Comparison of ENCODE assay signal across 10 cellular contexts in genomic region chr4:169059294-169060201, GRCh38. TPM values are rescaled to one million over a fixed set of nuclear protein-coding genes. Genes with fewer than 3 reads are reported as not detected.
DNase-seq lines count a peak whose midpoint lies in the region; ATAC-seq and TF ChIP-seq lines count a peak whose summit lies in the region.
"Had no signal": no experiment of that assay in that cellular context is flagged by ENCODE, and none has a peak within 500 bp of the region (broad histone marks: within the 10 kb centered on the region; RNA-seq: fewer than 3 reads in every experiment).

No MANE protein-coding gene starts in this region.

- no peaks in the 10 kb centered on the region for H3K27me3 ChIP-seq in upper lobe of right lung

- CTCF ChIA-PET in WTC11 (lab: Charles Lee): interaction anchor here (0.9 to 1.4 kb wide), 2 partner anchors 14 to 50 kb away, joined by 3 read pairs; partner anchors contain the start of gene CBR4

- DNase-seq in WTC11 (ENCODE audit: low spot score) (no peak), fibroblast of villous mesenchyme (ENCODE audit: low read depth) (peak; percentile 59), upper lobe of right lung (no peak), NOMO-1 treated with dmso at 0.1 percent for 144 hours (lab: John Stamatoyannopoulos, UW; ENCODE audit: unreplicated experiment) (no peak), SIG-M5 (lab: John Stamatoyannopoulos, UW) (no peak)
- DNase-seq: DMS153, NCI-H1694 had no signal

- peaks cover 17% of the 10 kb centered on the region for H3K4me1 ChIP-seq in upper lobe of right lung

- H3K4me3 Mint-ChIP-seq in WTC11 (no peak overlapping the region), nephron (no peak overlapping the region)
- H3K4me3 Mint-ChIP-seq: T-helper 1 cell treated with Interleukin-12 subunit alpha and Interleukin-12 subunit beta and Interleukin-4 antibody, amounts not matched to agents 30 μg/mL and 1 μg/mL, for 36 hours had no signal

- H3K27ac Mint-ChIP-seq in WTC11: peak overlapping the region; percentile 73; the same call in 1 of the 2 replicates
- H3K27ac Mint-ChIP-seq in nephron: peak overlapping the region; percentile 63 to 92 (median 78)
- H3K27ac Mint-ChIP-seq: T-helper 1 cell treated with Interleukin-12 subunit alpha and Interleukin-12 subunit beta and Interleukin-4 antibody, amounts not matched to agents 30 μg/mL and 1 μg/mL, for 36 hours had no signal

- H3K27ac ChIP-seq in upper lobe of right lung: peak overlapping the region; percentile 72

- no peaks in the 10 kb centered on the region for H3K9me3 ChIP-seq in upper lobe of right lung

- no peaks in the 10 kb centered on the region for H3K27me3 Mint-ChIP-seq in WTC11 (ENCODE audit: low read depth)
- H3K27me3 Mint-ChIP-seq in nephron (ENCODE audit: low read depth): peaks cover 3% of the 10 kb centered on the region

- H3K36me3 ChIP-seq in upper lobe of right lung: no peaks in the 10 kb centered on the region

- H3K4me1 Mint-ChIP-seq in WTC11: peaks cover 4% of the 10 kb centered on the region
- H3K4me1 Mint-ChIP-seq in nephron: peaks cover 31% of the 10 kb centered on the region

- TF ChIP-seq CTCF in WTC11 (IDR thresholded peaks at IDR 0.05) (no peak), fibroblast of villous mesenchyme (IDR thresholded peaks at IDR 0.05; ENCODE audit: insufficient read depth, low read depth, low read length) (no peak), nephron (IDR thresholded peaks at IDR 0.05; ENCODE audit: unreplicated experiment in 3 of 3) (no peak), upper lobe of right lung (IDR thresholded peaks at IDR 0.05) (no peak)

- no peaks in the 10 kb centered on the region for H3K9me3 Mint-ChIP-seq in WTC11
- H3K9me3 Mint-ChIP-seq in nephron: no peaks in the 10 kb centered on the region
- H3K9me3 Mint-ChIP-seq: T-helper 1 cell treated with Interleukin-12 subunit alpha and Interleukin-12 subunit beta and Interleukin-4 antibody, amounts not matched to agents 30 μg/mL and 1 μg/mL, for 36 hours had no signal

- ATAC-seq in WTC11 (no peak), upper lobe of right lung (peak; percentile 46), GM18868 (IDR thresholded peaks at IDR 0.05; ENCODE audit: unreplicated experiment) (no peak)

- H3K4me3 ChIP-seq in fibroblast of villous mesenchyme (ENCODE audit: low read depth, low read length) (no peak overlapping the region), upper lobe of right lung (no peak overlapping the region)

- no peaks in the 10 kb centered on the region for H3K36me3 Mint-ChIP-seq in WTC11
- H3K36me3 Mint-ChIP-seq in nephron (ENCODE audit: low read depth): no peaks in the 10 kb centered on the region

- intact Hi-C loops in upper lobe of right lung (cut with DNase I): no loop called here

- POLR2A ChIA-PET in WTC11 (lab: Charles Lee): interaction anchor here (0.6 kb wide), 1 partner anchor 49 kb away, joined by 3 read pairs; the partner anchor contains the start of gene CBR4

TF ChIP-seq in WTC11, 78 proteins besides CTCF, POLR2A, EP300 and RAD21:
- TF ChIP-seq NFATC4 (CRISPR knock-in tag; IDR thresholded peaks at IDR 0.05) (no peak), ZBTB21 (CRISPR knock-in tag; IDR thresholded peaks at IDR 0.05; ENCODE audit: borderline replicate concordance) (no peak), ZNF121 (CRISPR knock-in tag; IDR thresholded peaks at IDR 0.05) (no peak), MAX (CRISPR knock-in tag; IDR thresholded peaks at IDR 0.05) (no peak), ZNF263 (CRISPR knock-in tag; IDR thresholded peaks at IDR 0.05; ENCODE audit: low read depth) (no peak), FOXJ3 (CRISPR knock-in tag; IDR thresholded peaks at IDR 0.05; ENCODE audit: borderline replicate concordance) (no peak), USF2 (CRISPR knock-in tag; IDR thresholded peaks at IDR 0.05) (no peak), ATF6 (CRISPR knock-in tag; IDR thresholded peaks at IDR 0.05) (no peak)

RNA-seq across cellular contexts. Expression of gene CBR4, which starts 49.5 kb away (rescaled TPM):
- total RNA-seq in WTC11 (2021) (48.1 to 52.6 TPM (median 50.8 TPM) in 3 replicates), fibroblast of villous mesenchyme (14.8 and 23.3 TPM in 2 replicates), upper lobe of right lung (13.6 TPM)
